Comparison of ENCODE assay signal across 16 cellular contexts in genomic region chr17:57853695-57854094, GRCh38. TPM values are rescaled to one million over a fixed set of nuclear protein-coding genes. Genes with fewer than 3 reads are reported as not detected.
DNase-seq lines count a peak whose midpoint lies in the region; ATAC-seq and TF ChIP-seq lines count a peak whose summit lies in the region.
"Had no signal": no experiment of that assay in that cellular context is flagged by ENCODE, and none has a peak within 500 bp of the region (broad histone marks: within the 10 kb centered on the region; RNA-seq: fewer than 3 reads in every experiment).

No MANE protein-coding gene starts in this region.

- H3K4me1 Mint-ChIP-seq in activated T-helper 1 cell treated with anti-CD3 and anti-CD28 coated beads, Interleukin-12 subunit alpha, Interleukin-12 subunit beta, Interleukin-2, Interleukin-4 antibody, amounts not matched to agents 30 ng/mL and 10 ng/mL and 1 ng/mL, durations not matched to agents 14 hours and 24 hours and 36 hours (ENCODE audit: low read depth), result peaks cover 18% of the 10 kb centered on the region
- H3K4me1 Mint-ChIP-seq in osteocyte (ENCODE audit: unreplicated experiment), result peaks cover 32% of the 10 kb centered on the region

- H3K9me3 ChIP-seq in WERI-Rb-1 (ENCODE audit: severe bottlenecking) (no peaks in the 10 kb centered on the region), esophagus squamous epithelium (no peaks in the 10 kb centered on the region), muscle layer of colon (ENCODE audit: low read length) (no peaks in the 10 kb centered on the region), stomach (no peaks in the 10 kb centered on the region)
- H3K9me3 ChIP-seq: Caco-2 had no signal

- TF ChIP-seq POLR2A in esophagus squamous epithelium (IDR thresholded peaks at IDR 0.05), result no peak
- no peak for TF ChIP-seq POLR2A in stomach (IDR thresholded peaks at IDR 0.05)

- 60 to 76% methylated on average over 7 to 8 of the region's 8 CpGs for WGBS in esophagus squamous epithelium, 2 donors
- WGBS in stomach, 5 donors, result 22 to 47% (median 31%) methylated on average over 8 of the region's 8 CpGs

- peaks cover 5% of the 10 kb centered on the region for H3K27me3 Mint-ChIP-seq in activated T-helper 1 cell treated with anti-CD3 and anti-CD28 coated beads, Interleukin-12 subunit alpha, Interleukin-12 subunit beta, Interleukin-2, Interleukin-4 antibody, amounts not matched to agents 30 ng/mL and 10 ng/mL and 1 ng/mL, durations not matched to agents 14 hours and 24 hours and 36 hours (ENCODE audit: insufficient read depth)
- H3K27me3 Mint-ChIP-seq in osteocyte (ENCODE audit: unreplicated experiment), result no peaks in the 10 kb centered on the region

- H3K27ac ChIP-seq in WERI-Rb-1 (peak overlapping the region; percentile 76), esophagus squamous epithelium (peak overlapping the region; percentile 9 to 92 (median 82)), muscle layer of colon (ENCODE audit: low read depth, low read length) (peak overlapping the region; percentile 66), stomach (peak overlapping the region; percentile 17 to 97 (median 95))
- H3K27ac ChIP-seq: brain microvascular endothelial cell, hepatocyte had no signal

- no peak for ATAC-seq in GM18909 (IDR thresholded peaks at IDR 0.05; ENCODE audit: poor library complexity, unreplicated experiment)

- H3K36me3 ChIP-seq in WERI-Rb-1 (peaks cover 6% of the 10 kb centered on the region), esophagus squamous epithelium (no peaks in the 10 kb centered on the region), muscle layer of colon (ENCODE audit: insufficient read depth, low read length) (no peaks in the 10 kb centered on the region), stomach (peaks cover 0 to under 1% (median 0%) of the 10 kb centered on the region in 4 donors)
- H3K36me3 ChIP-seq: brain microvascular endothelial cell had no signal

- H3K4me3 Mint-ChIP-seq in activated T-helper 1 cell treated with anti-CD3 and anti-CD28 coated beads, Interleukin-12 subunit alpha, Interleukin-12 subunit beta, Interleukin-2, Interleukin-4 antibody, amounts not matched to agents 30 ng/mL and 10 ng/mL and 1 ng/mL, durations not matched to agents 14 hours and 24 hours and 36 hours, result no peak overlapping the region
- no peak overlapping the region for H3K4me3 Mint-ChIP-seq in osteocyte (ENCODE audit: unreplicated experiment)
- H3K4me3 Mint-ChIP-seq: activated CD4-positive, alpha-beta T cell treated with anti-CD3 and anti-CD28 coated beads, Interleukin-2, amount 10 ng/mL, durations not matched to agents 7 days and 5 days; activated naive CD4-positive, alpha-beta T cell treated with anti-CD3 and anti-CD28 coated beads, Interleukin-2, amount 10 ng/mL, durations not matched to agents 7 days and 5 days had no signal

- H3K9me3 Mint-ChIP-seq in activated T-helper 1 cell treated with anti-CD3 and anti-CD28 coated beads, Interleukin-12 subunit alpha, Interleukin-12 subunit beta, Interleukin-2, Interleukin-4 antibody, amounts not matched to agents 30 ng/mL and 10 ng/mL and 1 ng/mL, durations not matched to agents 14 hours and 24 hours and 36 hours, result no peaks in the 10 kb centered on the region
- no peaks in the 10 kb centered on the region for H3K9me3 Mint-ChIP-seq in osteocyte (ENCODE audit: unreplicated experiment)
- H3K9me3 Mint-ChIP-seq: activated CD4-positive, alpha-beta T cell treated with anti-CD3 and anti-CD28 coated beads, Interleukin-2, amount 10 ng/mL, durations not matched to agents 7 days and 5 days; activated naive CD4-positive, alpha-beta T cell treated with anti-CD3 and anti-CD28 coated beads, Interleukin-2, amount 10 ng/mL, durations not matched to agents 7 days and 5 days had no signal

- H3K9ac ChIP-seq in muscle layer of colon (ENCODE audit: low read length), result no peak overlapping the region

- peak; percentile 96 for TF ChIP-seq EP300 in stomach (IDR thresholded peaks at IDR 0.05)

- H3K4me1 ChIP-seq in esophagus squamous epithelium, result peaks cover 7 to 56% (median 30%) of the 10 kb centered on the region in 3 donors
- peaks cover 60% of the 10 kb centered on the region for H3K4me1 ChIP-seq in muscle layer of colon (ENCODE audit: insufficient read depth, low read length)
- H3K4me1 ChIP-seq in stomach, result peaks cover 59 to 84% (median 76%) of the 10 kb centered on the region in 4 donors

- peaks cover 11% of the 10 kb centered on the region for H3K36me3 Mint-ChIP-seq in activated T-helper 1 cell treated with anti-CD3 and anti-CD28 coated beads, Interleukin-12 subunit alpha, Interleukin-12 subunit beta, Interleukin-2, Interleukin-4 antibody, amounts not matched to agents 30 ng/mL and 10 ng/mL and 1 ng/mL, durations not matched to agents 14 hours and 24 hours and 36 hours (ENCODE audit: low read depth)
- H3K36me3 Mint-ChIP-seq in osteocyte (ENCODE audit: unreplicated experiment), result no peaks in the 10 kb centered on the region

- H3K27me3 ChIP-seq in WERI-Rb-1 (ENCODE audit: insufficient read depth, low read depth, severe bottlenecking) (no peaks in the 10 kb centered on the region), esophagus squamous epithelium (no peaks in the 10 kb centered on the region), muscle layer of colon (ENCODE audit: control insufficient read depth in 1 of 2, insufficient read depth in 2 of 2, low read length in 2 of 2) (no peaks in the 10 kb centered on the region), stomach (no peaks in the 10 kb centered on the region)
- H3K27me3 ChIP-seq: brain microvascular endothelial cell, hepatocyte had no signal

- H3K4me3 ChIP-seq in WERI-Rb-1 (ENCODE audit: low read depth, low read length) (no peak overlapping the region), esophagus squamous epithelium (no peak overlapping the region), muscle layer of colon (ENCODE audit: low read depth in 1 of 2, low read length in 2 of 2) (no peak overlapping the region), stomach (no peak overlapping the region)
- H3K4me3 ChIP-seq: hepatocyte had no signal

- no peak overlapping the region for H3K27ac Mint-ChIP-seq in activated T-helper 1 cell treated with anti-CD3 and anti-CD28 coated beads, Interleukin-12 subunit alpha, Interleukin-12 subunit beta, Interleukin-2, Interleukin-4 antibody, amounts not matched to agents 30 ng/mL and 10 ng/mL and 1 ng/mL, durations not matched to agents 14 hours and 24 hours and 36 hours
- H3K27ac Mint-ChIP-seq in osteocyte (ENCODE audit: unreplicated experiment), result no peak overlapping the region
- H3K27ac Mint-ChIP-seq: activated CD4-positive, alpha-beta T cell treated with anti-CD3 and anti-CD28 coated beads, Interleukin-2, amount 10 ng/mL, durations not matched to agents 7 days and 5 days; activated naive CD4-positive, alpha-beta T cell treated with anti-CD3 and anti-CD28 coated beads, Interleukin-2, amount 10 ng/mL, durations not matched to agents 7 days and 5 days had no signal

- intact Hi-C loops in esophagus squamous epithelium (cut with DNase I), result no loop called here
- intact Hi-C loops in stomach (cut with DNase I; ENCODE audit: low total_unique reads), result loop anchor here (10.0 kb wide), 1 partner anchor 261 kb away; no protein-coding TSS in a partner anchor
- intact Hi-C loops in activated T-helper 1 cell treated with anti-CD3 and anti-CD28 coated beads, Interleukin-12 subunit alpha, Interleukin-12 subunit beta, Interleukin-2, Interleukin-4 antibody, amounts not matched to agents 30 ng/mL and 10 ng/mL and 1 ng/mL, durations not matched to agents 14 hours and 24 hours and 36 hours (cut with micrococcal nuclease), result loop anchor here (5.0 kb wide), 2 partner anchors 499 to 1021 kb away; partner anchors contain the start of genes C17orf67, DGKE and SUPT4H1

- no peak for TF ChIP-seq CTCF in WERI-Rb-1 (IDR thresholded peaks at IDR 0.05; ENCODE audit: low read depth, low read length)
- TF ChIP-seq CTCF in esophagus squamous epithelium (IDR thresholded peaks at IDR 0.05), result no peak
- TF ChIP-seq CTCF in stomach (IDR thresholded peaks at IDR 0.05), result no peak
- no peak for TF ChIP-seq CTCF in osteocyte (IDR thresholded peaks at IDR 0.05)

- DNase-seq in WERI-Rb-1 (peak; percentile 55), esophagus squamous epithelium (lab: John Stamatoyannopoulos, UW) (no peak), stomach (peak; percentile 91), Kasumi-1 (lab: John Stamatoyannopoulos, UW) (no peak), osteocyte (ENCODE audit: extremely low spot score, unreplicated experiment) (no peak)
- DNase-seq in activated T-helper 1 cell treated with anti-CD3 and anti-CD28 coated beads, Interleukin-12 subunit alpha, Interleukin-12 subunit beta, Interleukin-2, Interleukin-4 antibody, amounts not matched to agents 30 ng/mL and 10 ng/mL and 1 ng/mL, durations not matched to agents 14 hours and 24 hours and 36 hours (ENCODE audit: low spot score), result no peak
- DNase-seq: activated CD4-positive, alpha-beta T cell treated with anti-CD3 and anti-CD28 coated beads, Interleukin-2, amount 10 ng/mL, durations not matched to agents 7 days and 5 days; activated naive CD4-positive, alpha-beta T cell treated with anti-CD3 and anti-CD28 coated beads, Interleukin-2, amount 10 ng/mL, durations not matched to agents 7 days and 5 days; AML-193; brain microvascular endothelial cell; Caco-2; NCI-H1436; NCI-H2227 treated with DMSO at 0.1 percent for 48 hours had no signal

RNA-seq across cellular contexts. Expression of gene MRPS23, which starts 3.9 kb away (rescaled TPM):
- total RNA-seq in esophagus squamous epithelium (10 to 100 TPM in 3 of 4 donors, 1 to 10 TPM in 1; 9.9 to 25.2 (median 20.8) TPM), stomach (10 to 100 TPM in 4 of 5 donors, not detected in 1; 12.6 to 26.8 (median 16.8) TPM), osteocyte (28.3 and 35.0 TPM in 2 replicates)
- 10 to 100 TPM; 25.1 to 43.3 (median 34.2) TPM for polyA plus RNA-seq in stomach
- total RNA-seq in activated T-helper 1 cell treated with anti-CD3 and anti-CD28 coated beads, Interleukin-12 subunit alpha, Interleukin-12 subunit beta, Interleukin-2, Interleukin-4 antibody, amounts not matched to agents 30 ng/mL and 10 ng/mL and 1 ng/mL, durations not matched to agents 14 hours and 24 hours and 36 hours, result 79.6 and 87.0 TPM in 2 replicates

Comparison
In these comparisons a context has a peak if more than half of its experiments do, and no peak if none do; other contexts are left out.
1. DNase-seq: peak in WERI-Rb-1 (single experiment) and stomach (single experiment); none in esophagus squamous epithelium (single experiment), Kasumi-1 (0 of 2), activated T-helper 1 cell treated with anti-CD3 and anti-CD28 coated beads, Interleukin-12 subunit alpha, Interleukin-12 subunit beta, Interleukin-2, Interleukin-4 antibody, amounts not matched to agents 30 ng/mL and 10 ng/mL and 1 ng/mL, durations not matched to agents 14 hours and 24 hours and 36 hours (single experiment) and osteocyte (single experiment).
2. Peak in every context shown above with its lines, with median percentiles within 50 percentile points of each other: H3K27ac ChIP-seq.